Comparison of ENCODE assay signal across 8 cellular contexts in genomic region chr12:120199025-120199424, GRCh38. TPM values are rescaled to one million over a fixed set of nuclear protein-coding genes. Genes with fewer than 3 reads are reported as not detected.
A peak's percentile ranks its signal among the peaks of the same experiment; 100 is the strongest.
DNase-seq lines count a peak whose midpoint lies in the region; ATAC-seq and TF ChIP-seq lines count a peak whose summit lies in the region.

No MANE protein-coding gene starts in this region.

- peaks cover 34 to 36% of the 10 kb centered on the region in 2 donors for H3K4me1 Mint-ChIP-seq in natural killer cell treated with Interleukin-12 subunit alpha and Interleukin-12 subunit beta and Interleukin-15 and Interleukin-18, amount 100 ng/mL, for 72 hours (ENCODE audit: low read depth in 2 of 2)

- H3K36me3 ChIP-seq in BLaER1 treated with 17β-estradiol and CSF1 and Interleukin-3, amounts not matched to agents 10 nM and 100 nM, result peaks cover 45 to 50% (median 48%) of the 10 kb centered on the region in 11 experiments
- peaks cover 53% of the 10 kb centered on the region for H3K36me3 ChIP-seq in brain microvascular endothelial cell (replicated peaks)

- H4K20me1 ChIP-seq in BLaER1 treated with 17β-estradiol and CSF1 and Interleukin-3, amounts not matched to agents 10 nM and 100 nM, result peaks cover 33 to 52% (median 46%) of the 10 kb centered on the region in 11 experiments

- peak overlapping the region; percentile 88 to 92 for H3K27ac Mint-ChIP-seq in natural killer cell treated with Interleukin-12 subunit alpha and Interleukin-12 subunit beta and Interleukin-15 and Interleukin-18, amount 100 ng/mL, for 72 hours

- H3K9me3 ChIP-seq in BLaER1 treated with 17β-estradiol and CSF1 and Interleukin-3, amounts not matched to agents 10 nM and 100 nM (replicated peaks in 1 of 11), result no peaks in the 10 kb centered on the region

- no peaks in the 10 kb centered on the region for H3K9me3 Mint-ChIP-seq in natural killer cell treated with Interleukin-12 subunit alpha and Interleukin-12 subunit beta and Interleukin-15 and Interleukin-18, amount 100 ng/mL, for 72 hours

- H3K27me3 Mint-ChIP-seq in natural killer cell treated with Interleukin-12 subunit alpha and Interleukin-12 subunit beta and Interleukin-15 and Interleukin-18, amount 100 ng/mL, for 72 hours, result no peaks in the 10 kb centered on the region

- TF ChIP-seq CTCF in brain microvascular endothelial cell (IDR thresholded peaks at IDR 0.05; ENCODE audit: low read depth, low read length, missing control alignments) (no peak), GM13977 (IDR thresholded peaks at IDR 0.05; ENCODE audit: extremely low read depth, insufficient read depth, missing control alignments) (no peak)

- H3K27me3 ChIP-seq in BLaER1 treated with 17β-estradiol and CSF1 and Interleukin-3, amounts not matched to agents 10 nM and 100 nM, result no peaks in the 10 kb centered on the region
- no peaks in the 10 kb centered on the region for H3K27me3 ChIP-seq in brain microvascular endothelial cell (replicated peaks)

- ATAC-seq in natural killer cell treated with Interleukin-12 subunit alpha and Interleukin-12 subunit beta and Interleukin-15 and Interleukin-18, amount 100 ng/mL, for 72 hours, result no peak
- ATAC-seq in HG03342 (IDR thresholded peaks at IDR 0.05; ENCODE audit: unreplicated experiment) (no peak), GM21529 (IDR thresholded peaks at IDR 0.05; ENCODE audit: unreplicated experiment) (no peak)

- peaks cover 21% of the 10 kb centered on the region for H3K36me3 Mint-ChIP-seq in natural killer cell treated with Interleukin-12 subunit alpha and Interleukin-12 subunit beta and Interleukin-15 and Interleukin-18, amount 100 ng/mL, for 72 hours

- peak overlapping the region; percentile 86 to 98 (median 92) for H3K4me3 ChIP-seq in BLaER1 treated with 17β-estradiol and CSF1 and Interleukin-3, amounts not matched to agents 10 nM and 100 nM
- H3K4me3 ChIP-seq in Jurkat, Clone E6-1 (ENCODE audit: low read length), result peak overlapping the region; percentile 100
- peak overlapping the region; percentile 98 for H3K4me3 ChIP-seq in brain microvascular endothelial cell (ENCODE audit: low read depth, low read length)

- H3K4me1 ChIP-seq in BLaER1 treated with 17β-estradiol and CSF1 and Interleukin-3, amounts not matched to agents 10 nM and 100 nM, result peaks cover 58 to 63% (median 60%) of the 10 kb centered on the region in 10 experiments

- H3K4me2 ChIP-seq in BLaER1 treated with 17β-estradiol and CSF1 and Interleukin-3, amounts not matched to agents 10 nM and 100 nM, result peak overlapping the region; percentile 82 to 99 (median 96)

- H3K9ac ChIP-seq in BLaER1 treated with 17β-estradiol and CSF1 and Interleukin-3, amounts not matched to agents 10 nM and 100 nM, result peak overlapping the region; percentile 92 to 100 (median 97)

- H3K4me3 Mint-ChIP-seq in natural killer cell treated with Interleukin-12 subunit alpha and Interleukin-12 subunit beta and Interleukin-15 and Interleukin-18, amount 100 ng/mL, for 72 hours, result peak overlapping the region; percentile 96

- in situ Hi-C loops in brain microvascular endothelial cell (cut with HindIII; ENCODE audit: low pct_ligation_motif_present, low sequenced_read_pairs), result no loop called here
- in situ Hi-C loops in G401 (cut with HindIII; ENCODE audit: low sequenced_read_pairs), result no loop called here
- in situ Hi-C loops in GM13977 (cut with MboI; ENCODE audit: low pct_unique_long_range_greater_than_20kb, low sequenced_read_pairs, unreplicated experiment), result no loop called here

- DNase-seq in Jurkat, Clone E6-1 (ENCODE audit: low read depth, low spot score), result no peak
- DNase-seq in brain microvascular endothelial cell (no peak), G401 (ENCODE audit: low spot score) (no peak), GM13977 (ENCODE audit: low spot score) (no peak)
- DNase-seq in natural killer cell treated with Interleukin-12 subunit alpha and Interleukin-12 subunit beta and Interleukin-15 and Interleukin-18, amount 100 ng/mL, for 72 hours (ENCODE audit: low spot score), result no peak

- H3K27ac ChIP-seq in BLaER1 treated with 17β-estradiol and CSF1 and Interleukin-3, amounts not matched to agents 10 nM and 100 nM, result peak overlapping the region in 10 of 11 experiments; percentile 85 to 99 (median 96); a peak in 16 of 22 replicates
- H3K27ac ChIP-seq in brain microvascular endothelial cell, result no peak overlapping the region

RNA-seq across cellular contexts. Expression of gene RPLP0, which starts 1.9 kb away (rescaled TPM):
- 4,112 TPM for polyA plus RNA-seq in Jurkat, Clone E6-1 (2012; ENCODE audit: insufficient read depth, insufficient read length)
- 1,000 to 10,000 TPM; 1,757 to 2,186 TPM for total RNA-seq in natural killer cell treated with Interleukin-12 subunit alpha and Interleukin-12 subunit beta and Interleukin-15 and Interleukin-18, amount 100 ng/mL, for 72 hours
- 6,017 and 6,466 TPM in 2 replicates for total RNA-seq in G401 (2014; rRNA removed; shearing (Covaris generic))

RNA-seq across cellular contexts. Expression of gene GCN1, which starts 4.5 kb away (rescaled TPM):
- polyA plus RNA-seq in Jurkat, Clone E6-1 (2012; ENCODE audit: insufficient read depth, insufficient read length), result 36.6 TPM
- total RNA-seq in natural killer cell treated with Interleukin-12 subunit alpha and Interleukin-12 subunit beta and Interleukin-15 and Interleukin-18, amount 100 ng/mL, for 72 hours, result 100 to 1,000 TPM; 126 to 311 TPM
- total RNA-seq in G401 (2014; rRNA removed; shearing (Covaris generic)), result 65.2 and 79.0 TPM in 2 replicates
